In genomic region chr12:30795660-30796507, GRCh38 we compare ENCODE assay signal across 8 cellular contexts. TPM values are rescaled to one million over a fixed set of nuclear protein-coding genes. Genes with fewer than 3 reads are reported as not detected.
A peak's percentile ranks its signal among the peaks of the same experiment; 100 is the strongest.
DNase-seq lines count a peak whose midpoint lies in the region; ATAC-seq and TF ChIP-seq lines count a peak whose summit lies in the region.

No MANE protein-coding gene starts in this region.

- peaks cover 10% of the 10 kb centered on the region for H3K4me1 ChIP-seq in smooth muscle cell (ENCODE audit: low read depth)

- peak overlapping the region; percentile 82 for H2AFZ ChIP-seq in smooth muscle cell (ENCODE audit: low read depth)

- peak overlapping the region; percentile 72 for H3K4me3 ChIP-seq in brain microvascular endothelial cell (ENCODE audit: low read depth, low read length)
- H3K4me3 ChIP-seq in smooth muscle cell = peak overlapping the region; percentile 63

- peak; percentile 18 for TF ChIP-seq CTCF in brain microvascular endothelial cell (IDR thresholded peaks at IDR 0.05; ENCODE audit: low read depth, low read length, missing control alignments)
- TF ChIP-seq CTCF in smooth muscle cell (IDR thresholded peaks at IDR 0.05; ENCODE audit: borderline replicate concordance, insufficient read depth, poor library complexity, severe bottlenecking) = no peak

- H3K36me3 ChIP-seq in brain microvascular endothelial cell (replicated peaks) (peaks cover 4% of the 10 kb centered on the region), smooth muscle cell (ENCODE audit: low read depth) (no peaks in the 10 kb centered on the region)

- H4K20me1 ChIP-seq in smooth muscle cell (ENCODE audit: low read depth) = no peaks in the 10 kb centered on the region

- DNase-seq in COLO668 (lab: John Stamatoyannopoulos, UW; ENCODE audit: unreplicated experiment) = peak; percentile 60
- peak; percentile 78 to 85 for DNase-seq in SW 1271 (lab: John Stamatoyannopoulos, UW)
- DNase-seq in brain microvascular endothelial cell = peak; percentile 92
- DNase-seq in iPS-NIHi7 (ENCODE audit: extremely low spot score) = peak; percentile 72
- peak; percentile 78 for DNase-seq in smooth muscle cell (lab: John Stamatoyannopoulos, UW; ENCODE audit: unreplicated experiment)
- DNase-seq in middle frontal gyrus (ENCODE audit: extremely low spot score, low spot score) = no peak

- WGBS in smooth muscle cell (ENCODE audit: low lambda C conversion rate) = 2% methylated on average over 60 of the region's 70 CpGs

- no peaks in the 10 kb centered on the region for H3K79me2 ChIP-seq in smooth muscle cell (ENCODE audit: low read depth)

- ATAC-seq in GM19397 (IDR thresholded peaks at IDR 0.05; ENCODE audit: unreplicated experiment) = peak; percentile 87
- ATAC-seq in HG03460 (IDR thresholded peaks at IDR 0.05; ENCODE audit: unreplicated experiment) = peak; percentile 76

- no peaks in the 10 kb centered on the region for H3K9me3 ChIP-seq in smooth muscle cell (replicated peaks; ENCODE audit: low read depth)

- in situ Hi-C loops in brain microvascular endothelial cell (cut with HindIII; ENCODE audit: low pct_ligation_motif_present, low sequenced_read_pairs) = no loop called here

- peak overlapping the region; percentile 84 for H3K9ac ChIP-seq in smooth muscle cell (ENCODE audit: low read depth)

- peak overlapping the region; percentile 95 for H3K27ac ChIP-seq in brain microvascular endothelial cell
- H3K27ac ChIP-seq in smooth muscle cell (ENCODE audit: low read depth) = peak overlapping the region; percentile 89

- H3F3A ChIP-seq in smooth muscle cell (ENCODE audit: low read depth) = peaks cover 10% of the 10 kb centered on the region

- H3K4me2 ChIP-seq in smooth muscle cell = peak overlapping the region; percentile 92

- no peaks in the 10 kb centered on the region for H3K27me3 ChIP-seq in brain microvascular endothelial cell (replicated peaks)
- no peaks in the 10 kb centered on the region for H3K27me3 ChIP-seq in smooth muscle cell (ENCODE audit: low read depth)

RNA-seq across cellular contexts. Expression of gene CAPRIN2, which starts 41.1 kb away (rescaled TPM):
- 19.1 and 31.0 TPM in 2 replicates for total RNA-seq in smooth muscle cell
- 13.6 and 14.7 TPM in 2 replicates for polyA plus RNA-seq in smooth muscle cell
